10 cellular contexts compared by ENCODE assay signal in the genomic region with DNA sequence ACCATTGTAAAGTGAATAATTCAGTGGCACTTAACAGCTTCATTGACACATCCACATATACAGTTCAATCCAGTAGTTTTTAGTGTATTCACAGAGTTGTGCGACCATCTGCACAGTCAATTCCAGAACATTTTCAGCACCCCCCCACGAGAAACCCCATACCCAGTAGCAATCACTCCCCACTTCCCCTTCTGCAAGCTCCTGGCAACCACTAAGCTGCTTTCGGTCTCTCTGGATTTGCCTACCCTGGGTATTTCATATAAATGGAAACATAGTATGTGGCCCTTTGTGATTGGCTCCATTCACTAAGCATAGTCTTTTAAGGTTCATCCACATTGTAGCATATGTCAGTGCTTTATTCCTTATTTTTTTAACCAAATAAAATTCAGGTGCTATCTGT. TPM values are rescaled to one million over a fixed set of nuclear protein-coding genes. Genes with fewer than 3 reads are reported as not detected.
DNase-seq lines count a peak whose midpoint lies in the region; ATAC-seq and TF ChIP-seq lines count a peak whose summit lies in the region.
"Had no signal": no experiment of that assay in that cellular context is flagged by ENCODE, and none has a peak within 500 bp of the region (broad histone marks: within the 10 kb centered on the region; RNA-seq: fewer than 3 reads in every experiment).

No MANE protein-coding gene starts in this region.

- H3K9me3 Mint-ChIP-seq in activated B cell treated with CpG ODN at 0.5 μM for 24 hours: no peaks in the 10 kb centered on the region

- H3K4me1 Mint-ChIP-seq in activated B cell treated with CpG ODN at 0.5 μM for 24 hours: peaks cover 45% of the 10 kb centered on the region

- H3K36me3 Mint-ChIP-seq in activated B cell treated with CpG ODN at 0.5 μM for 24 hours (ENCODE audit: low read depth): peaks cover 73% of the 10 kb centered on the region

- H3K4me3 ChIP-seq in GM06990 (replicated peaks; ENCODE audit: low read depth, low read length): no peak overlapping the region; the same call in 1 of the 2 replicates
- H3K4me3 ChIP-seq: breast epithelium, HAP-1 had no signal

- ATAC-seq in GM19324 (IDR thresholded peaks at IDR 0.05; ENCODE audit: low FRiP score, unreplicated experiment) (peak; percentile 62), HG03064 (IDR thresholded peaks at IDR 0.05; ENCODE audit: low read depth, unreplicated experiment) (peak; percentile 40), activated B cell treated with CpG ODN at 0.5 μM for 24 hours (ENCODE audit: low read depth) (peak; percentile 78), GM18519 (IDR thresholded peaks at IDR 0.05; ENCODE audit: low FRiP score, unreplicated experiment) (no peak)

- DNase-seq in GM06990 (ENCODE audit: extremely low read depth, insufficient read length) (peak; percentile 24), activated B cell treated with CpG ODN at 0.5 μM for 24 hours (no peak), NCI-H1930 (lab: John Stamatoyannopoulos, UW) (no peak), COR-L47 (lab: John Stamatoyannopoulos, UW) (no peak), retina (no peak)

- no peak for TF ChIP-seq CTCF in GM06990 (IDR thresholded peaks at IDR 0.05; ENCODE audit: insufficient read depth, low read length, poor library complexity, severe bottlenecking)
- no peak for TF ChIP-seq CTCF in activated B cell treated with CpG ODN at 0.5 μM for 24 hours (IDR thresholded peaks at IDR 0.05)

- H3K27me3 ChIP-seq in GM06990 (replicated peaks; ENCODE audit: control insufficient read depth, insufficient read depth, low read length): no peaks in the 10 kb centered on the region

- H3K4me3 Mint-ChIP-seq in activated B cell treated with CpG ODN at 0.5 μM for 24 hours: no peak overlapping the region

- H3K27me3 Mint-ChIP-seq in activated B cell treated with CpG ODN at 0.5 μM for 24 hours: no peaks in the 10 kb centered on the region

- POLR2A ChIA-PET in activated B cell treated with CpG ODN at 0.5 μM for 24 hours (lab: Charles Lee): interaction anchor here (1.9 kb wide), 1 partner anchor 10 kb away, joined by 11 read pairs; a partner anchor contains a TSS

- CTCF ChIA-PET in activated B cell treated with CpG ODN at 0.5 μM for 24 hours (lab: Charles Lee): interaction anchor here (0.9 kb wide), 1 partner anchor 10 kb away, joined by 3 read pairs; a partner anchor contains a TSS

- peak overlapping the region; percentile 78 for H3K27ac Mint-ChIP-seq in activated B cell treated with CpG ODN at 0.5 μM for 24 hours

- H3K36me3 ChIP-seq in GM06990 (ENCODE audit: control insufficient read depth, insufficient read depth, low read length): peaks cover 23% of the 10 kb centered on the region

- intact Hi-C loops in activated B cell treated with CpG ODN at 0.5 μM for 24 hours (cut with micrococcal nuclease): no loop called here

RNA-seq across cellular contexts. Expression of a gene that starts 10.0 kb away (rescaled TPM):
- total RNA-seq in activated B cell treated with CpG ODN at 0.5 μM for 24 hours: 57.6 and 58.9 TPM in 2 replicates
